Comparison of ENCODE assay signal across 1 cellular context in the genomic region with DNA sequence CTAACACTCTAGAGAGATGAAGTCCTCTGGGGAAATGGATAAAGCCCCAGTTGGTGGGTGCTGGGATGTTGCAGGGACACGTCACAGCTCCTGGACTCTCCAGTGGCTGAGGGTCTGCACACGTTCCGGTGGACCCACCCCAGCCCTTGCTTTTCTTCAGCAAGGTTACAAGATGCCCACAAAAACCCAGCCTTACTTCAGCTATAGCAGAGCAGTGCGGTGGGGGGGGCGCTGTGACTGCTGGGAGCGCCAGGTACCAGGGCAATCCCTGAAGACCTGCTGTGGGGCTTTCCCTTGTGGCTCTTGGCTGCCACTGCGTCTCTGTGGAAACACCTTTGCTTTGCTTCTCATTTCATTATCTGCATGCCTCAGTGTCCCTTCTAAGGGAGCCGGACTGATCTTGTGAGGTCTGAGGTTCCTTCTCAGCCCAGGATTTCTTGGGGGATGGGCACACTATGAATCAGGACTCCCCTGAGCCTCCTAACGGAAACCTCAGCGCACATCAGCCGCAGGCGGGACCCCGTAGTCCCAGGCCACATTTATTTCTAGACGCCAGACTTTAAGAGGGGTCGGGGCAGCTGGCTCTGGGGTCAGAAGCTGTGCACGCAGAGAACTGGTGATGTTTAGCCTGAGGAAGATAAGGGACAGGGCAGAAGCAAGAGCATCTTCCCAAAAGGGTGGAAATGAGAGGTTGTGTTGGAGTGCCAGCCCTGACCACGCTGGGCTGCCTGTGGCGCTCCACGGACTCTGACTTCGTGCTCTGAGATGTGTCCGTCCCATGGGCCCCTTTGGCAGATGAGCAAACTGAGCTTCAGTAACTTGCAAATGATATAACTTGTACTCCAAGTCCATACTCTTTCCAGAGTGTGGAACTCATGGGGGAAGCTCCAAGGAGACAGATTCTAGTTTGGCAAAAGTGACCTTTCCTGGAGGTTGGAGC.
TF ChIP-seq lines count a peak whose summit lies in the region.

No MANE protein-coding gene starts in this region.

TF ChIP-seq in GM23338, 12 proteins besides CTCF, POLR2A, EP300 and RAD21:
- TF ChIP-seq CREB1 (CRISPR knock-in tag; IDR thresholded peaks at IDR 0.05; ENCODE audit: low read depth) (no peak), EZH2phosphoT487 (IDR thresholded peaks at IDR 0.05; ENCODE audit: unreplicated experiment) (no peak), NANOG (IDR thresholded peaks at IDR 0.05; ENCODE audit: borderline replicate concordance) (no peak), JUNB (IDR thresholded peaks at IDR 0.05; ENCODE audit: unreplicated experiment) (no peak), STAT1 (IDR thresholded peaks at IDR 0.05; ENCODE audit: unreplicated experiment) (no peak), ZNF331 (CRISPR knock-in tag; IDR thresholded peaks at IDR 0.05; ENCODE audit: low read depth) (no peak), POLR2AphosphoS5 (IDR thresholded peaks at IDR 0.05; ENCODE audit: low read depth) (no peak), EZH2 (IDR thresholded peaks at IDR 0.05; ENCODE audit: low read depth, unreplicated experiment) (no peak), ZNF114 (CRISPR knock-in tag; IDR thresholded peaks at IDR 0.05) (no peak)
- TF ChIP-seq, protein P1, sequence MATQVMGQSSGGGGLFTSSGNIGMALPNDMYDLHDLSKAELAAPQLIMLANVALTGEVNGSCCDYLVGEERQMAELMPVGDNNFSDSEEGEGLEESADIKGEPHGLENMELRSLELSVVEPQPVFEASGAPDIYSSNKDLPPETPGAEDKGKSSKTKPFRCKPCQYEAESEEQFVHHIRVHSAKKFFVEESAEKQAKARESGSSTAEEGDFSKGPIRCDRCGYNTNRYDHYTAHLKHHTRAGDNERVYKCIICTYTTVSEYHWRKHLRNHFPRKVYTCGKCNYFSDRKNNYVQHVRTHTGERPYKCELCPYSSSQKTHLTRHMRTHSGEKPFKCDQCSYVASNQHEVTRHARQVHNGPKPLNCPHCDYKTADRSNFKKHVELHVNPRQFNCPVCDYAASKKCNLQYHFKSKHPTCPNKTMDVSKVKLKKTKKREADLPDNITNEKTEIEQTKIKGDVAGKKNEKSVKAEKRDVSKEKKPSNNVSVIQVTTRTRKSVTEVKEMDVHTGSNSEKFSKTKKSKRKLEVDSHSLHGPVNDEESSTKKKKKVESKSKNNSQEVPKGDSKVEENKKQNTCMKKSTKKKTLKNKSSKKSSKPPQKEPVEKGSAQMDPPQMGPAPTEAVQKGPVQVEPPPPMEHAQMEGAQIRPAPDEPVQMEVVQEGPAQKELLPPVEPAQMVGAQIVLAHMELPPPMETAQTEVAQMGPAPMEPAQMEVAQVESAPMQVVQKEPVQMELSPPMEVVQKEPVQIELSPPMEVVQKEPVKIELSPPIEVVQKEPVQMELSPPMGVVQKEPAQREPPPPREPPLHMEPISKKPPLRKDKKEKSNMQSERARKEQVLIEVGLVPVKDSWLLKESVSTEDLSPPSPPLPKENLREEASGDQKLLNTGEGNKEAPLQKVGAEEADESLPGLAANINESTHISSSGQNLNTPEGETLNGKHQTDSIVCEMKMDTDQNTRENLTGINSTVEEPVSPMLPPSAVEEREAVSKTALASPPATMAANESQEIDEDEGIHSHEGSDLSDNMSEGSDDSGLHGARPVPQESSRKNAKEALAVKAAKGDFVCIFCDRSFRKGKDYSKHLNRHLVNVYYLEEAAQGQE (IDR thresholded peaks at IDR 0.05; ENCODE audit: unreplicated experiment) = no peak
- TF ChIP-seq, protein P2, sequence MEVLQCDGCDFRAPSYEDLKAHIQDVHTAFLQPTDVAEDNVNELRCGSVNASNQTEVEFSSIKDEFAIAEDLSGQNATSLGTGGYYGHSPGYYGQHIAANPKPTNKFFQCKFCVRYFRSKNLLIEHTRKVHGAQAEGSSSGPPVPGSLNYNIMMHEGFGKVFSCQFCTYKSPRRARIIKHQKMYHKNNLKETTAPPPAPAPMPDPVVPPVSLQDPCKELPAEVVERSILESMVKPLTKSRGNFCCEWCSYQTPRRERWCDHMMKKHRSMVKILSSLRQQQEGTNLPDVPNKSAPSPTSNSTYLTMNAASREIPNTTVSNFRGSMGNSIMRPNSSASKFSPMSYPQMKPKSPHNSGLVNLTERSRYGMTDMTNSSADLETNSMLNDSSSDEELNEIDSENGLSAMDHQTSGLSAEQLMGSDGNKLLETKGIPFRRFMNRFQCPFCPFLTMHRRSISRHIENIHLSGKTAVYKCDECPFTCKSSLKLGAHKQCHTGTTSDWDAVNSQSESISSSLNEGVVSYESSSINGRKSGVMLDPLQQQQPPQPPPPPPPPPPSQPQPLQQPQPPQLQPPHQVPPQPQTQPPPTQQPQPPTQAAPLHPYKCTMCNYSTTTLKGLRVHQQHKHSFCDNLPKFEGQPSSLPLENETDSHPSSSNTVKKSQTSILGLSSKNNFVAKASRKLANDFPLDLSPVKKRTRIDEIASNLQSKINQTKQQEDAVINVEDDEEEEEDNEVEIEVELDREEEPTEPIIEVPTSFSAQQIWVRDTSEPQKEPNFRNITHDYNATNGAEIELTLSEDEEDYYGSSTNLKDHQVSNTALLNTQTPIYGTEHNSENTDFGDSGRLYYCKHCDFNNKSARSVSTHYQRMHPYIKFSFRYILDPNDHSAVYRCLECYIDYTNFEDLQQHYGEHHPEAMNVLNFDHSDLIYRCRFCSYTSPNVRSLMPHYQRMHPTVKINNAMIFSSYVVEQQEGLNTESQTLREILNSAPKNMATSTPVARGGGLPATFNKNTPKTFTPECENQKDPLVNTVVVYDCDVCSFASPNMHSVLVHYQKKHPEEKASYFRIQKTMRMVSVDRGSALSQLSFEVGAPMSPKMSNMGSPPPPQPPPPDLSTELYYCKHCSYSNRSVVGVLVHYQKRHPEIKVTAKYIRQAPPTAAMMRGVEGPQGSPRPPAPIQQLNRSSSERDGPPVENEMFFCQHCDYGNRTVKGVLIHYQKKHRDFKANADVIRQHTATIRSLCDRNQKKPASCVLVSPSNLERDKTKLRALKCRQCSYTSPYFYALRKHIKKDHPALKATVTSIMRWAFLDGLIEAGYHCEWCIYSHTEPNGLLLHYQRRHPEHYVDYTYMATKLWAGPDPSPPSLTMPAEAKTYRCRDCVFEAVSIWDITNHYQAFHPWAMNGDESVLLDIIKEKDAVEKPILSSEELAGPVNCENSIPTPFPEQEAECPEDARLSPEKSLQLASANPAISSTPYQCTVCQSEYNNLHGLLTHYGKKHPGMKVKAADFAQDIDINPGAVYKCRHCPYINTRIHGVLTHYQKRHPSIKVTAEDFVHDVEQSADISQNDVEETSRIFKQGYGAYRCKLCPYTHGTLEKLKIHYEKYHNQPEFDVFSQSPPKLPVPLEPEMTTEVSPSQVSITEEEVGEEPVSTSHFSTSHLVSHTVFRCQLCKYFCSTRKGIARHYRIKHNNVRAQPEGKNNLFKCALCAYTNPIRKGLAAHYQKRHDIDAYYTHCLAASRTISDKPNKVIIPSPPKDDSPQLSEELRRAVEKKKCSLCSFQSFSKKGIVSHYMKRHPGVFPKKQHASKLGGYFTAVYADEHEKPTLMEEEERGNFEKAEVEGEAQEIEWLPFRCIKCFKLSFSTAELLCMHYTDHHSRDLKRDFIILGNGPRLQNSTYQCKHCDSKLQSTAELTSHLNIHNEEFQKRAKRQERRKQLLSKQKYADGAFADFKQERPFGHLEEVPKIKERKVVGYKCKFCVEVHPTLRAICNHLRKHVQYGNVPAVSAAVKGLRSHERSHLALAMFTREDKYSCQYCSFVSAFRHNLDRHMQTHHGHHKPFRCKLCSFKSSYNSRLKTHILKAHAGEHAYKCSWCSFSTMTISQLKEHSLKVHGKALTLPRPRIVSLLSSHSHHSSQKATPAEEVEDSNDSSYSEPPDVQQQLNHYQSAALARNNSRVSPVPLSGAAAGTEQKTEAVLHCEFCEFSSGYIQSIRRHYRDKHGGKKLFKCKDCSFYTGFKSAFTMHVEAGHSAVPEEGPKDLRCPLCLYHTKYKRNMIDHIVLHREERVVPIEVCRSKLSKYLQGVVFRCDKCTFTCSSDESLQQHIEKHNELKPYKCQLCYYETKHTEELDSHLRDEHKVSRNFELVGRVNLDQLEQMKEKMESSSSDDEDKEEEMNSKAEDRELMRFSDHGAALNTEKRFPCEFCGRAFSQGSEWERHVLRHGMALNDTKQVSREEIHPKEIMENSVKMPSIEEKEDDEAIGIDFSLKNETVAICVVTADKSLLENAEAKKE (CRISPR knock-in tag; IDR thresholded peaks at IDR 0.05) = no peak
- TF ChIP-seq, protein P3, sequence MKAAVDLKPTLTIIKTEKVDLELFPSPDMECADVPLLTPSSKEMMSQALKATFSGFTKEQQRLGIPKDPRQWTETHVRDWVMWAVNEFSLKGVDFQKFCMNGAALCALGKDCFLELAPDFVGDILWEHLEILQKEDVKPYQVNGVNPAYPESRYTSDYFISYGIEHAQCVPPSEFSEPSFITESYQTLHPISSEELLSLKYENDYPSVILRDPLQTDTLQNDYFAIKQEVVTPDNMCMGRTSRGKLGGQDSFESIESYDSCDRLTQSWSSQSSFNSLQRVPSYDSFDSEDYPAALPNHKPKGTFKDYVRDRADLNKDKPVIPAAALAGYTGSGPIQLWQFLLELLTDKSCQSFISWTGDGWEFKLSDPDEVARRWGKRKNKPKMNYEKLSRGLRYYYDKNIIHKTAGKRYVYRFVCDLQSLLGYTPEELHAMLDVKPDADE (IDR thresholded peaks at IDR 0.05) = no peak
TF ChIP-seq in GM23338: peak in this region for 0.
